ENCODE assay signal across 11 cellular contexts in the genomic region with DNA sequence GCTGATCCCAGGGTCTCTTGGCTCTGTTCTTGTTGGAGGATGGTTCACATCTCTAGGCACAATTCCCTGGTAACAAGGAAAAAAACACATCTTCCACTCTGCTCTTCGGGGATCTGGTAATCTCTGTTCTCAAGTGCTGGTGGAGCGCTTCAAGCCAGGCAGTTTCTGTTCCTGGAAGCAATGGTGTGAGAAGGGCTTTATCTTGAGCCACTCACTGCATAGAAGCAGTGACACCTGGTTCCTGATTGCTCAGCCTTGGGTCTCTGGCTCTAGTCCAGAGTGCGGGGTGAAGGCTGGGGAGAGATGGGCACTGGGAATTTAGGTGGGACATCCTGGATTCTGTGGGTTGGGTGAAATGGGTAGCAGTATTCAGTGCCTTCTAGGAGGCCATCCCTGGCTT. TPM values are rescaled to one million over a fixed set of nuclear protein-coding genes. Genes with fewer than 3 reads are reported as not detected.
DNase-seq lines count a peak whose midpoint lies in the region; ATAC-seq and TF ChIP-seq lines count a peak whose summit lies in the region.
"Had no signal": no experiment of that assay in that cellular context is flagged by ENCODE, and none has a peak within 500 bp of the region (broad histone marks: within the 10 kb centered on the region; RNA-seq: fewer than 3 reads in every experiment).

No MANE protein-coding gene starts in this region.

- H3K4me3 Mint-ChIP-seq in GM23338, result no peak overlapping the region
- no peak overlapping the region for H3K4me3 Mint-ChIP-seq in activated CD8-positive, alpha-beta T cell treated with anti-CD3 and anti-CD28 coated beads, Interleukin-2, amount 10 ng/mL, durations not matched to agents 7 days and 5 days

- H2AFZ ChIP-seq in GM23338, result no peak overlapping the region

- H3K36me3 Mint-ChIP-seq in GM23338 (ENCODE audit: low read depth), result peaks cover 3% of the 10 kb centered on the region; the same call in 2 of the 3 replicates
- no peaks in the 10 kb centered on the region for H3K36me3 Mint-ChIP-seq in activated CD8-positive, alpha-beta T cell treated with anti-CD3 and anti-CD28 coated beads, Interleukin-2, amount 10 ng/mL, durations not matched to agents 7 days and 5 days (ENCODE audit: low read depth)

- ATAC-seq in GM19023 (IDR thresholded peaks at IDR 0.05; ENCODE audit: unreplicated experiment), result peak; percentile 62
- no peak for ATAC-seq in GM23338
- no peak for ATAC-seq in psoas muscle
- ATAC-seq in activated CD8-positive, alpha-beta T cell treated with anti-CD3 and anti-CD28 coated beads, Interleukin-2, amount 10 ng/mL, durations not matched to agents 7 days and 5 days, result no peak
- no peak for ATAC-seq in HG03159 (IDR thresholded peaks at IDR 0.05; ENCODE audit: unreplicated experiment)

- 73 to 88% (median 87%) methylated on average over 3 of the region's 3 CpGs for WGBS in psoas muscle, 3 donors
- 95 to 96% methylated on average over 3 of the region's 3 CpGs for WGBS in lower leg skin, 2 donors

- H3K36me3 ChIP-seq in GM23338 (ENCODE audit: insufficient read depth), result no peaks in the 10 kb centered on the region; the same call in 1 of the 2 replicates
- no peaks in the 10 kb centered on the region for H3K36me3 ChIP-seq in psoas muscle (ENCODE audit: insufficient read depth in 1 of 2, low read depth in 1 of 2)

- TF ChIP-seq CTCF in GM23338 (conservative IDR thresholded peaks at IDR 0.05; ENCODE audit: low read depth in 2 of 2) (no peak), VCaP (conservative IDR thresholded peaks at IDR 0.05) (no peak), psoas muscle (IDR thresholded peaks at IDR 0.05) (no peak), lower leg skin (IDR thresholded peaks at IDR 0.05) (no peak)

- peaks cover 52% of the 10 kb centered on the region for H3K4me1 Mint-ChIP-seq in GM23338
- H3K4me1 Mint-ChIP-seq in activated CD8-positive, alpha-beta T cell treated with anti-CD3 and anti-CD28 coated beads, Interleukin-2, amount 10 ng/mL, durations not matched to agents 7 days and 5 days (ENCODE audit: low read depth), result peaks cover 14% of the 10 kb centered on the region

- H3F3A ChIP-seq in GM23338 (replicated peaks; ENCODE audit: low read depth), result no peaks in the 10 kb centered on the region

- peaks cover 99% of the 10 kb centered on the region for H3K79me2 ChIP-seq in GM23338 (replicated peaks; ENCODE audit: insufficient read depth)

- TF ChIP-seq POLR2A in lower leg skin (IDR thresholded peaks at IDR 0.05), result no peak

- POLR2A ChIA-PET in activated CD8-positive, alpha-beta T cell treated with anti-CD3 and anti-CD28 coated beads, Interleukin-2, amount 10 ng/mL, durations not matched to agents 7 days and 5 days (lab: Charles Lee), result no interaction called here

- H3K9me2 ChIP-seq in GM23338 (ENCODE audit: insufficient read depth), result no peaks in the 10 kb centered on the region

- H3K9me3 ChIP-seq in psoas muscle, result no peaks in the 10 kb centered on the region

- peak overlapping the region; percentile 50; the same call in 1 of the 2 replicates for H3K4me2 ChIP-seq in GM23338

- H3K27ac ChIP-seq in GM23338 (ENCODE audit: low read depth) (peak overlapping the region; percentile 76; the same call in 1 of the 2 replicates), VCaP (peak overlapping the region; percentile 14; the same call in 1 of the 2 replicates), psoas muscle (peak overlapping the region; percentile 91)

- DNase-seq in GM23338 (ENCODE audit: low spot score), result no peak
- no peak for DNase-seq in psoas muscle
- DNase-seq in activated CD8-positive, alpha-beta T cell treated with anti-CD3 and anti-CD28 coated beads, Interleukin-2, amount 10 ng/mL, durations not matched to agents 7 days and 5 days, result no peak
- DNase-seq in activated CD4-positive, alpha-beta T cell treated with anti-CD3 and anti-CD28 coated beads, Interleukin-2, amount 50 U/mL, for 48 hours, result no peak
- no peak for DNase-seq in lower leg skin (ENCODE audit: low spot score in 2 of 2)
- DNase-seq: activated CD4-positive, CD25-positive, alpha-beta regulatory T cell treated with anti-CD3 and anti-CD28 coated beads, Interleukin-2, amount 50 U/mL, for 72 hours; KG1; stimulated activated CD4-positive, alpha-beta T cell treated with anti-CD3 and anti-CD28 coated beads, Interleukin-12 subunit alpha, Interleukin-12 subunit beta, amount 100 ng/mL, for 4 hours had no signal

- peaks cover 9% of the 10 kb centered on the region for H4K20me1 ChIP-seq in GM23338 (replicated peaks; ENCODE audit: insufficient read depth)

- no peaks in the 10 kb centered on the region for H3K9me3 Mint-ChIP-seq in GM23338
- no peaks in the 10 kb centered on the region for H3K9me3 Mint-ChIP-seq in activated CD8-positive, alpha-beta T cell treated with anti-CD3 and anti-CD28 coated beads, Interleukin-2, amount 10 ng/mL, durations not matched to agents 7 days and 5 days (ENCODE audit: insufficient read depth)

- H3K4me1 ChIP-seq in GM23338 (ENCODE audit: insufficient read depth), result peaks cover 18% of the 10 kb centered on the region
- peaks cover 85% of the 10 kb centered on the region for H3K4me1 ChIP-seq in psoas muscle

- intact Hi-C loops in psoas muscle (cut with DNase I) (no loop called here), lower leg skin (cut with DNase I; ENCODE audit: low total_unique reads) (no loop called here)

- H3K27ac Mint-ChIP-seq in GM23338, result peak overlapping the region; percentile 69
- no peak overlapping the region for H3K27ac Mint-ChIP-seq in activated CD8-positive, alpha-beta T cell treated with anti-CD3 and anti-CD28 coated beads, Interleukin-2, amount 10 ng/mL, durations not matched to agents 7 days and 5 days

- H3K27me3 Mint-ChIP-seq in GM23338 (ENCODE audit: insufficient read depth, low read depth, poor library complexity), result peaks cover 5% of the 10 kb centered on the region
- no peaks in the 10 kb centered on the region for H3K27me3 Mint-ChIP-seq in activated CD8-positive, alpha-beta T cell treated with anti-CD3 and anti-CD28 coated beads, Interleukin-2, amount 10 ng/mL, durations not matched to agents 7 days and 5 days (ENCODE audit: low read depth)

- no peak overlapping the region for H3K4me3 ChIP-seq in GM23338
- H3K4me3 ChIP-seq in psoas muscle, result no peak overlapping the region
- no peak overlapping the region for H3K4me3 ChIP-seq in lower leg skin (ENCODE audit: low read depth, poor library complexity, severe bottlenecking)

- H3K27me3 ChIP-seq in GM23338 (ENCODE audit: insufficient read depth) (no peaks in the 10 kb centered on the region), psoas muscle (ENCODE audit: insufficient read depth in 3 of 3, low read length in 2 of 3) (no peaks in the 10 kb centered on the region)

- CTCF ChIA-PET in activated CD8-positive, alpha-beta T cell treated with anti-CD3 and anti-CD28 coated beads, Interleukin-2, amount 10 ng/mL, durations not matched to agents 7 days and 5 days (lab: Charles Lee), result no interaction called here

TF ChIP-seq in GM23338, 12 proteins besides CTCF, POLR2A, EP300 and RAD21 (continues in another document):
- TF ChIP-seq POLR2AphosphoS5 (IDR thresholded peaks at IDR 0.05; ENCODE audit: low read depth) (no peak), STAT1 (IDR thresholded peaks at IDR 0.05; ENCODE audit: unreplicated experiment) (no peak), NANOG (IDR thresholded peaks at IDR 0.05; ENCODE audit: borderline replicate concordance) (no peak), CREB1 (CRISPR knock-in tag; IDR thresholded peaks at IDR 0.05; ENCODE audit: low read depth) (no peak), EZH2phosphoT487 (IDR thresholded peaks at IDR 0.05; ENCODE audit: unreplicated experiment) (no peak)
- TF ChIP-seq, protein P1, sequence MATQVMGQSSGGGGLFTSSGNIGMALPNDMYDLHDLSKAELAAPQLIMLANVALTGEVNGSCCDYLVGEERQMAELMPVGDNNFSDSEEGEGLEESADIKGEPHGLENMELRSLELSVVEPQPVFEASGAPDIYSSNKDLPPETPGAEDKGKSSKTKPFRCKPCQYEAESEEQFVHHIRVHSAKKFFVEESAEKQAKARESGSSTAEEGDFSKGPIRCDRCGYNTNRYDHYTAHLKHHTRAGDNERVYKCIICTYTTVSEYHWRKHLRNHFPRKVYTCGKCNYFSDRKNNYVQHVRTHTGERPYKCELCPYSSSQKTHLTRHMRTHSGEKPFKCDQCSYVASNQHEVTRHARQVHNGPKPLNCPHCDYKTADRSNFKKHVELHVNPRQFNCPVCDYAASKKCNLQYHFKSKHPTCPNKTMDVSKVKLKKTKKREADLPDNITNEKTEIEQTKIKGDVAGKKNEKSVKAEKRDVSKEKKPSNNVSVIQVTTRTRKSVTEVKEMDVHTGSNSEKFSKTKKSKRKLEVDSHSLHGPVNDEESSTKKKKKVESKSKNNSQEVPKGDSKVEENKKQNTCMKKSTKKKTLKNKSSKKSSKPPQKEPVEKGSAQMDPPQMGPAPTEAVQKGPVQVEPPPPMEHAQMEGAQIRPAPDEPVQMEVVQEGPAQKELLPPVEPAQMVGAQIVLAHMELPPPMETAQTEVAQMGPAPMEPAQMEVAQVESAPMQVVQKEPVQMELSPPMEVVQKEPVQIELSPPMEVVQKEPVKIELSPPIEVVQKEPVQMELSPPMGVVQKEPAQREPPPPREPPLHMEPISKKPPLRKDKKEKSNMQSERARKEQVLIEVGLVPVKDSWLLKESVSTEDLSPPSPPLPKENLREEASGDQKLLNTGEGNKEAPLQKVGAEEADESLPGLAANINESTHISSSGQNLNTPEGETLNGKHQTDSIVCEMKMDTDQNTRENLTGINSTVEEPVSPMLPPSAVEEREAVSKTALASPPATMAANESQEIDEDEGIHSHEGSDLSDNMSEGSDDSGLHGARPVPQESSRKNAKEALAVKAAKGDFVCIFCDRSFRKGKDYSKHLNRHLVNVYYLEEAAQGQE (IDR thresholded peaks at IDR 0.05; ENCODE audit: unreplicated experiment), result no peak

RNA-seq across cellular contexts. Expression of a gene that starts 14.1 kb away (rescaled TPM):
- 34.9 and 45.9 TPM in 2 replicates for total RNA-seq in GM23338 (2014; rRNA removed; shearing (Covaris generic))
- 19.6 and 23.4 TPM in 2 replicates for polyA plus RNA-seq in GM23338 (2016; fragmentation: Nextera tagmentation; extraction: Ambion mirVana)
- total RNA-seq in psoas muscle, result 100 to 1,000 TPM in 2 of 4 donors, 10 to 100 TPM in 2; 86.0 to 231 (median 105) TPM
- polyA plus RNA-seq in psoas muscle, result 100 to 1,000 TPM in 1 of 3 donors, 10 to 100 TPM in 2; 42.3 to 127 (median 61.6) TPM
- total RNA-seq in activated CD8-positive, alpha-beta T cell treated with anti-CD3 and anti-CD28 coated beads, Interleukin-2, amount 10 ng/mL, durations not matched to agents 7 days and 5 days, result 10 to 100 TPM; 30.0 to 33.6 TPM
- 10 to 100 TPM; 45.8 to 68.2 (median 54.9) TPM for total RNA-seq in lower leg skin

Comparison
In these comparisons a context has a peak if more than half of its experiments do, and no peak if none do; other contexts are left out.
1. H3K27ac ChIP-seq: peak in every context shown above with its lines; median percentile 91 in psoas muscle; 76 in GM23338; 14 in VCaP.